ENCODE assay signal across 15 cellular contexts in the genomic region with DNA sequence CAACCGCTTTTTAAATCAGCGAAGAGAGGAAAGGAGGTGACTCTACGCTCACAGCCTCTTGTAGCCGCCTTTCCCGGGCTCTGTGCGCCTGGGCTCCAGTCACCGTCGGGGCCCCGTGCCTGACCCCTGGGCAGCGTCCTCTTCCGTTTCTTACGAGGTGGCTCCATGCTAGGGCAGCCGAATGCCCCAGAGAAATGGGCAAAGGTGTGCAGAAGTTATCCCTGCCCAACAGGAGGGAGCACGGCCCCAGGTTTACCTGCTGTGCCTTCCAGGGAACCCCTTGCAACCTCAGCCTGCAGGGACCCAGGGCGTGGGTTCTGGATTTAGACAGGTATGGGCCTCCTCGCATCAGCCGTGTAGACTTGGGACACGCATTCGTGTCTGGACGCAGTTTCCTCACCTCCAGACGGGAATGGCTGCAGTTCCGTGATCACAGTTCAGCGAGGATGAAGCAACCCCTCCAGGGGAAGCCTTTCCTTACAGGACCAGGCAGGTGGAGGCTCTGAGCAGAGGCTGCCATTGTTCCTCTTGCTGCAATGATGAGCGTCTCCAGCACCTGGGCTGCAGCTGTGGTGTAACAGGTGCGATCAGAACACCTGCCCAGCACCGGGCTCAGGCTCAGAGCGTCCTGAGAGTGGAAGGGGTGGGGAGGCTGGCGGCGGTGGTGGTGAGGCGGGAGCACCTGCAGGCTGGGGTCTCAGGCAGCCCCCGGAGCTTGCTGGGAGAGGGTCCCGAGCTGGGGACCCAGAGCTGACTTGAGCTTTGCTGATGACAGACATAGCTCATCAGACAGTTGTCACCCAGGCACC.
DNase-seq lines count a peak whose midpoint lies in the region; ATAC-seq and TF ChIP-seq lines count a peak whose summit lies in the region.
"Had no signal": no experiment of that assay in that cellular context is flagged by ENCODE, and none has a peak within 500 bp of the region (broad histone marks: within the 10 kb centered on the region; RNA-seq: fewer than 3 reads in every experiment).

No MANE protein-coding gene starts in this region.

- H3K27me3 ChIP-seq in right atrium auricular region (no peaks in the 10 kb centered on the region), brain microvascular endothelial cell (replicated peaks) (peaks cover 6% of the 10 kb centered on the region)

- intact Hi-C loops in Right ventricle myocardium inferior (cut with DNase I), result no loop called here
- intact Hi-C loops in left cardiac atrium (cut with DNase I), result no loop called here

- in situ Hi-C loops in brain microvascular endothelial cell (cut with HindIII; ENCODE audit: low pct_ligation_motif_present, low sequenced_read_pairs), result no loop called here

- CTCF ChIA-PET in activated CD4-positive, alpha-beta T cell treated with anti-CD3 and anti-CD28 coated beads, Interleukin-2, amount 10 ng/mL, durations not matched to agents 7 days and 5 days (lab: Charles Lee), result no interaction called here

- H3K4me3 ChIP-seq in right atrium auricular region, result no peak overlapping the region
- no peak overlapping the region for H3K4me3 ChIP-seq in brain microvascular endothelial cell (ENCODE audit: low read depth, low read length)
- H3K4me3 ChIP-seq: GM23248 had no signal

- POLR2A ChIA-PET in activated CD4-positive, alpha-beta T cell treated with anti-CD3 and anti-CD28 coated beads, Interleukin-2, amount 10 ng/mL, durations not matched to agents 7 days and 5 days (lab: Charles Lee), result no interaction called here

- no peak overlapping the region for H3K27ac Mint-ChIP-seq in activated CD4-positive, alpha-beta T cell treated with anti-CD3 and anti-CD28 coated beads, Interleukin-2, amount 10 ng/mL, durations not matched to agents 7 days and 5 days
- H3K27ac Mint-ChIP-seq: immature natural killer cell had no signal

- H3K36me3 ChIP-seq in right atrium auricular region, result no peaks in the 10 kb centered on the region
- H3K36me3 ChIP-seq in brain microvascular endothelial cell (replicated peaks), result no peaks in the 10 kb centered on the region

- no peak overlapping the region for H3K4me3 Mint-ChIP-seq in activated CD4-positive, alpha-beta T cell treated with anti-CD3 and anti-CD28 coated beads, Interleukin-2, amount 10 ng/mL, durations not matched to agents 7 days and 5 days
- H3K4me3 Mint-ChIP-seq: immature natural killer cell had no signal

- no peak overlapping the region for H3K27ac ChIP-seq in right atrium auricular region
- H3K27ac ChIP-seq in brain microvascular endothelial cell, result no peak overlapping the region
- H3K27ac ChIP-seq: GM23248, HL-60 had no signal

- H3K4me1 Mint-ChIP-seq in activated CD4-positive, alpha-beta T cell treated with anti-CD3 and anti-CD28 coated beads, Interleukin-2, amount 10 ng/mL, durations not matched to agents 7 days and 5 days, result no peaks in the 10 kb centered on the region
- H3K4me1 Mint-ChIP-seq: immature natural killer cell had no signal

- H3K9me3 ChIP-seq in right atrium auricular region, result no peaks in the 10 kb centered on the region

- no peaks in the 10 kb centered on the region for H3K36me3 Mint-ChIP-seq in activated CD4-positive, alpha-beta T cell treated with anti-CD3 and anti-CD28 coated beads, Interleukin-2, amount 10 ng/mL, durations not matched to agents 7 days and 5 days (ENCODE audit: low read depth)
- H3K36me3 Mint-ChIP-seq: immature natural killer cell had no signal

- no peaks in the 10 kb centered on the region for H3K9me3 Mint-ChIP-seq in activated CD4-positive, alpha-beta T cell treated with anti-CD3 and anti-CD28 coated beads, Interleukin-2, amount 10 ng/mL, durations not matched to agents 7 days and 5 days
- H3K9me3 Mint-ChIP-seq: immature natural killer cell had no signal

- H3K4me1 ChIP-seq in right atrium auricular region, result no peaks in the 10 kb centered on the region

- H3K27me3 Mint-ChIP-seq in activated CD4-positive, alpha-beta T cell treated with anti-CD3 and anti-CD28 coated beads, Interleukin-2, amount 10 ng/mL, durations not matched to agents 7 days and 5 days, result no peaks in the 10 kb centered on the region

- DNase-seq in Right ventricle myocardium inferior (ENCODE audit: missing footprints) (peak; percentile 51), right atrium auricular region (ENCODE audit: low spot score) (no peak), NCI-H748 (lab: John Stamatoyannopoulos, UW; ENCODE audit: unreplicated experiment) (peak; percentile 94), left cardiac atrium (peak; percentile 4), ureter (ENCODE audit: low spot score) (peak; percentile 33), brain microvascular endothelial cell (no peak)
- no peak for DNase-seq in activated CD4-positive, alpha-beta T cell treated with anti-CD3 and anti-CD28 coated beads, Interleukin-2, amount 10 ng/mL, durations not matched to agents 7 days and 5 days
- DNase-seq: amniotic stem cell; GM23248; immature natural killer cell; NCI-H510A; stimulated activated CD4-positive, alpha-beta T cell treated with anti-CD3 and anti-CD28 coated beads, Interleukin-2, amount 100 ng/mL, for 24 hours; T-helper 9 cell had no signal

- no peak for ATAC-seq in Right ventricle myocardium inferior
- ATAC-seq in left cardiac atrium, result no peak
- no peak for ATAC-seq in GM18867 (IDR thresholded peaks at IDR 0.05; ENCODE audit: unreplicated experiment)

- no peak for TF ChIP-seq CTCF in right atrium auricular region (IDR thresholded peaks at IDR 0.05)
- no peak for TF ChIP-seq CTCF in brain microvascular endothelial cell (IDR thresholded peaks at IDR 0.05; ENCODE audit: low read depth, low read length, missing control alignments)

Comparison
In these comparisons a context has a peak if more than half of its experiments do, and no peak if none do; other contexts are left out.
1. DNase-seq: peak in Right ventricle myocardium inferior (single experiment), NCI-H748 (single experiment), left cardiac atrium (single experiment) and ureter (single experiment); none in right atrium auricular region (single experiment), activated CD4-positive, alpha-beta T cell treated with anti-CD3 and anti-CD28 coated beads, Interleukin-2, amount 10 ng/mL, durations not matched to agents 7 days and 5 days (single experiment) and brain microvascular endothelial cell (single experiment).